In the genomic region with DNA sequence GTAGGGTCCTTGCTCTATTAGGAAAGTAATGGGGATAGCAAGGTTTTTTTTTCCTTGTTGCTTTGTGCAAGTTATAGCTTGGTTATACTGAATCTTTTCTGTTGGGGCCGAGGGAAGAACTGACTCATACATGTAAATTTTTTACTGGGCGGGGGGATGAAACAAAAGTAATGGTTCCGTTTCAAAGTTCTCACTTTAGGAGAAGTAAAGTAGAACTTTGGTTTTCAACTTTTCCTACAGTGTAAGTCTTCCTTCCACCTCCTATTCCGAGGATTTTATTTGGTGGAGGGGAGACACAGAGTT, we compare ENCODE assay signal across 8 cellular contexts. TPM values are rescaled to one million over a fixed set of nuclear protein-coding genes. Genes with fewer than 3 reads are reported as not detected.
DNase-seq lines count a peak whose midpoint lies in the region; ATAC-seq and TF ChIP-seq lines count a peak whose summit lies in the region.

No MANE protein-coding gene starts in this region.

- H3K4me3 ChIP-seq in A673 (ENCODE audit: low read depth, low read length, poor library complexity, severe bottlenecking), result peak overlapping the region; percentile 94
- H3K4me3 ChIP-seq in OCI-LY3 (ENCODE audit: low read length), result peak overlapping the region; percentile 89
- H3K4me3 ChIP-seq in stomach, result peak overlapping the region; percentile 65 to 97 (median 92)

- H3K27ac ChIP-seq in A673 (ENCODE audit: low read depth, low read length, poor library complexity, severe bottlenecking) (peak overlapping the region; percentile 84), OCI-LY3 (ENCODE audit: low read length) (peak overlapping the region; percentile 95), stomach (peak overlapping the region; percentile 93 to 99 (median 98))

- WGBS in stomach, 5 donors, result 2 to 7% (median 3%) methylated on average over 4 of the region's 4 CpGs

- peak; percentile 28 for ATAC-seq in GM19043 (IDR thresholded peaks at IDR 0.05; ENCODE audit: low read depth, unreplicated experiment)
- ATAC-seq in HG03175 (IDR thresholded peaks at IDR 0.05; ENCODE audit: unreplicated experiment), result no peak

- no peak for TF ChIP-seq EP300 in stomach (IDR thresholded peaks at IDR 0.05)

- peak overlapping the region; percentile 82 to 98 (median 96) for H3K27ac Mint-ChIP-seq in brain

- BruUV-seq in A673 (replicated peaks; lab: Mats Ljungman, UMichigan), result no TSS peak

- peak overlapping the region; percentile 96 to 100 (median 99) for H3K4me3 Mint-ChIP-seq in brain

- no peak for TF ChIP-seq POLR2A in stomach (IDR thresholded peaks at IDR 0.05)

- H3K36me3 ChIP-seq in A673 (ENCODE audit: insufficient read depth, low read length, poor library complexity, severe bottlenecking) (no peaks in the 10 kb centered on the region), OCI-LY3 (replicated peaks; ENCODE audit: low read depth, low read length) (peaks cover 27% of the 10 kb centered on the region), stomach (peaks cover 0 to 4% (median 0%) of the 10 kb centered on the region in 4 donors)

- no peaks in the 10 kb centered on the region for H3K27me3 ChIP-seq in A673 (replicated peaks; ENCODE audit: insufficient read depth, low read depth, low read length, poor library complexity)
- no peaks in the 10 kb centered on the region for H3K27me3 ChIP-seq in OCI-LY3 (ENCODE audit: low read depth, low read length)
- H3K27me3 ChIP-seq in stomach, result no peaks in the 10 kb centered on the region

- peaks cover 61% of the 10 kb centered on the region for H3K79me2 ChIP-seq in OCI-LY3 (ENCODE audit: low read length)

- DNase-seq in A673 (ENCODE audit: low spot score) (peak; percentile 25), lung microvascular endothelial cell (ENCODE audit: low read depth in 2 of 2) (peak; percentile 54 to 70), stomach (no peak), Ammon's horn (ENCODE audit: low spot score) (no peak)

- H3K9me3 Mint-ChIP-seq in brain, result peaks cover 0 to 3% (median 0%) of the 10 kb centered on the region in 5 experiments

- TF ChIP-seq CTCF in A673 (conservative IDR thresholded peaks at IDR 0.05; ENCODE audit: low read depth, low read length), result no peak
- TF ChIP-seq CTCF in OCI-LY3 (IDR thresholded peaks at IDR 0.05; ENCODE audit: low read depth, low read length), result no peak
- no peak for TF ChIP-seq CTCF in brain (conservative IDR thresholded peaks at IDR 0.05)
- no peak for TF ChIP-seq CTCF in stomach (IDR thresholded peaks at IDR 0.05)

- H3K4me2 ChIP-seq in OCI-LY3 (ENCODE audit: low read length), result peak overlapping the region; percentile 86

- CTCF ChIA-PET in A673 (lab: Charles Lee), result interaction anchor here (1.3 kb wide), 1 partner anchor 194 kb away, joined by 4 read pairs; no protein-coding TSS in a partner anchor

- peaks cover 38% of the 10 kb centered on the region for H4K20me1 ChIP-seq in OCI-LY3 (ENCODE audit: insufficient read depth, low read length)

- no peaks in the 10 kb centered on the region for H3K9me3 ChIP-seq in A673 (ENCODE audit: low read depth, low read length, poor library complexity, severe bottlenecking)
- H3K9me3 ChIP-seq in OCI-LY3 (ENCODE audit: insufficient read depth, low read length), result no peaks in the 10 kb centered on the region
- H3K9me3 ChIP-seq in stomach, result no peaks in the 10 kb centered on the region

- intact Hi-C loops in A673 (cut with micrococcal nuclease; ENCODE audit: unreplicated experiment), result no loop called here
- intact Hi-C loops in stomach (cut with DNase I; ENCODE audit: low total_unique reads), result no loop called here

- peaks cover 3% of the 10 kb centered on the region for H3K36me3 Mint-ChIP-seq in brain

- H3K9ac ChIP-seq in OCI-LY3 (ENCODE audit: low read length), result peak overlapping the region; percentile 90

- POLR2A ChIA-PET in A673 (lab: Charles Lee; ENCODE audit: low non-redundant PET), result interaction anchor here (0.6 kb wide), 1 partner anchor 52 kb away, joined by 3 read pairs; no protein-coding TSS in a partner anchor

- H3K4me1 ChIP-seq in A673 (ENCODE audit: insufficient read depth, low read length, poor library complexity, severe bottlenecking) (peaks cover 21% of the 10 kb centered on the region), OCI-LY3 (ENCODE audit: low read length) (peaks cover 23% of the 10 kb centered on the region), stomach (peaks cover 3 to 55% (median 37%) of the 10 kb centered on the region in 4 donors)

- no peak overlapping the region for H2AFZ ChIP-seq in OCI-LY3 (ENCODE audit: low read depth, low read length)

- H3K4me1 Mint-ChIP-seq in brain, result peaks cover 51% of the 10 kb centered on the region

- peaks cover 4% of the 10 kb centered on the region for H3K27me3 Mint-ChIP-seq in brain

RNA-seq across cellular contexts. Expression of a gene that starts 1.1 kb away (rescaled TPM):
- 18.8 and 19.5 TPM in 2 replicates for total RNA-seq in A673 (2021)
- polyA plus RNA-seq in brain (ENCODE audit: insufficient read depth, low read depth, low replicate concordance), result 16.2 TPM
- total RNA-seq in lung microvascular endothelial cell, result 23.8 and 35.5 TPM in 2 replicates
- total RNA-seq in stomach, result 10 to 100 TPM; 19.8 to 93.6 (median 46.7) TPM
- 10 to 100 TPM; 30.1 to 46.9 (median 31.1) TPM for polyA plus RNA-seq in stomach

Comparison
In these comparisons a context has a peak if more than half of its experiments do, and no peak if none do; other contexts are left out.
1. DNase-seq: peak in A673 (single experiment) and lung microvascular endothelial cell (2 of 2); none in stomach (single experiment) and Ammon's horn (single experiment).
2. Peak in every context shown above with its lines, with median percentiles within 50 percentile points of each other: H3K27ac ChIP-seq and H3K4me3 ChIP-seq.